In genomic region chr12:56987551-56988053, GRCh38 we compare ENCODE assay signal across 9 cellular contexts. TPM values are rescaled to one million over a fixed set of nuclear protein-coding genes. Genes with fewer than 3 reads are reported as not detected.
DNase-seq lines count a peak whose midpoint lies in the region; ATAC-seq and TF ChIP-seq lines count a peak whose summit lies in the region.
"Had no signal": no experiment of that assay in that cellular context is flagged by ENCODE, and none has a peak within 500 bp of the region (broad histone marks: within the 10 kb centered on the region; RNA-seq: fewer than 3 reads in every experiment).

No MANE protein-coding gene starts in this region.

- no peaks in the 10 kb centered on the region for H3K79me2 ChIP-seq in DND-41 (ENCODE audit: insufficient read depth, low read length)

- H3K27me3 ChIP-seq in DND-41 (ENCODE audit: insufficient read depth, low read length, poor library complexity) = no peaks in the 10 kb centered on the region

- ATAC-seq in DND-41 (ENCODE audit: insufficient read depth, low read depth) = peak; percentile 96
- peak; percentile 58 for ATAC-seq in HG03432 (IDR thresholded peaks at IDR 0.05; ENCODE audit: unreplicated experiment)
- no peak for ATAC-seq in HG03280 (IDR thresholded peaks at IDR 0.05; ENCODE audit: unreplicated experiment)

- H3K4me3 ChIP-seq in DND-41 (ENCODE audit: low read depth in 1 of 2, low read length in 2 of 2) = peak overlapping the region in 1 of 2 experiments; percentile 19; a peak in 1 of 4 replicates
- no peak overlapping the region for H3K4me3 ChIP-seq in lower leg skin (ENCODE audit: low read depth, poor library complexity, severe bottlenecking)

- H4K20me1 ChIP-seq in DND-41 (ENCODE audit: insufficient read depth, low read length) = no peaks in the 10 kb centered on the region

- peak; percentile 99 for TF ChIP-seq CTCF in DND-41 (IDR thresholded peaks at IDR 0.05; ENCODE audit: borderline replicate concordance, extremely low read depth, low read length, poor library complexity, severe bottlenecking)
- peak in 2 of 3 donors; percentile 53 to 89 for TF ChIP-seq CTCF in lower leg skin (IDR thresholded peaks at IDR 0.05)

- H3K4me1 ChIP-seq in DND-41 (ENCODE audit: insufficient read depth, low read length) = peaks cover 8% of the 10 kb centered on the region

- H3K36me3 ChIP-seq in DND-41 (ENCODE audit: insufficient read depth, low read length) = no peaks in the 10 kb centered on the region

- no peak overlapping the region for H3K9ac ChIP-seq in DND-41 (ENCODE audit: low read depth, low read length)

- DNase-seq in DND-41 = peak; percentile 78
- peak; percentile 73 for DNase-seq in NCI-H748 treated with DMSO at 0.1 percent for 48 hours (lab: John Stamatoyannopoulos, UW)
- peak; percentile 63 to 68 for DNase-seq in activated CD4-positive, alpha-beta T cell treated with anti-CD3 and anti-CD28 coated beads, Interleukin-2, amount 50 U/mL, for 24 hours (ENCODE audit: low read depth in 1 of 2, low spot score in 1 of 2)
- DNase-seq in dedifferentiated amniotic fluid mesenchymal stem cell (ENCODE audit: extremely low spot score) = peak; percentile 73
- DNase-seq in lower leg skin (ENCODE audit: low spot score in 2 of 2) = peak; percentile 71 to 95
- peak; percentile 70 to 74 for DNase-seq in stimulated activated CD4-positive, alpha-beta T cell treated with anti-CD3 and anti-CD28 coated beads, Interleukin-4, amount 100 ng/mL, for 48 hours (ENCODE audit: low read depth in 2 of 2)

- no peaks in the 10 kb centered on the region for H3K9me3 ChIP-seq in DND-41 (ENCODE audit: insufficient read depth, low read length, severe bottlenecking)

- no peak for TF ChIP-seq POLR2A in lower leg skin (IDR thresholded peaks at IDR 0.05)

- intact Hi-C loops in lower leg skin (cut with DNase I; ENCODE audit: low total_unique reads) = loop anchor here (5.0 kb wide), 1 partner anchor 230 kb away; no protein-coding TSS in a partner anchor

- H3K27ac ChIP-seq in DND-41 (ENCODE audit: low read length) = no peak overlapping the region

- peak overlapping the region; percentile 67 for H2AFZ ChIP-seq in DND-41 (ENCODE audit: low read depth, low read length)

- peak overlapping the region; percentile 49; the same call in 1 of the 2 replicates for H3K4me2 ChIP-seq in DND-41 (ENCODE audit: insufficient read depth, low read length)

- WGBS in lower leg skin, 2 donors = 20 to 22% methylated on average over 11 of the region's 11 CpGs

RNA-seq across cellular contexts. Expression of gene ZBTB39, which starts 18.7 kb away (rescaled TPM):
- 1 to 10 TPM; 5.2 to 6.1 (median 6.1) TPM for total RNA-seq in lower leg skin

RNA-seq across cellular contexts. Expression of gene TAC3, which starts 28.7 kb away (rescaled TPM):
- total RNA-seq in lower leg skin = under 1 TPM in 1 of 4 donors, not detected in 3; 0.46 TPM
- total RNA-seq: T-helper 2 cell treated with Interferon-gamma antibody and Interleukin-4, amounts not matched to agents 100 ng/mL and 5 ng/mL, for 36 hours had no signal

RNA-seq across cellular contexts. Expression of gene RDH16, which starts 30.2 kb away (rescaled TPM):
- 1 to 10 TPM in 2 of 4 donors, under 1 TPM in 2; 0.84 to 4.7 (median 1.0) TPM for total RNA-seq in lower leg skin

RNA-seq across cellular contexts. Expression of gene SDR9C7, which starts 53.4 kb away (rescaled TPM):
- 100 to 1,000 TPM in 2 of 4 donors, 10 to 100 TPM in 2; 71.0 to 161 (median 105) TPM for total RNA-seq in lower leg skin
- total RNA-seq: T-helper 2 cell treated with Interferon-gamma antibody and Interleukin-4, amounts not matched to agents 100 ng/mL and 5 ng/mL, for 36 hours had no signal
